32 cellular contexts compared by ENCODE assay signal in the genomic region with DNA sequence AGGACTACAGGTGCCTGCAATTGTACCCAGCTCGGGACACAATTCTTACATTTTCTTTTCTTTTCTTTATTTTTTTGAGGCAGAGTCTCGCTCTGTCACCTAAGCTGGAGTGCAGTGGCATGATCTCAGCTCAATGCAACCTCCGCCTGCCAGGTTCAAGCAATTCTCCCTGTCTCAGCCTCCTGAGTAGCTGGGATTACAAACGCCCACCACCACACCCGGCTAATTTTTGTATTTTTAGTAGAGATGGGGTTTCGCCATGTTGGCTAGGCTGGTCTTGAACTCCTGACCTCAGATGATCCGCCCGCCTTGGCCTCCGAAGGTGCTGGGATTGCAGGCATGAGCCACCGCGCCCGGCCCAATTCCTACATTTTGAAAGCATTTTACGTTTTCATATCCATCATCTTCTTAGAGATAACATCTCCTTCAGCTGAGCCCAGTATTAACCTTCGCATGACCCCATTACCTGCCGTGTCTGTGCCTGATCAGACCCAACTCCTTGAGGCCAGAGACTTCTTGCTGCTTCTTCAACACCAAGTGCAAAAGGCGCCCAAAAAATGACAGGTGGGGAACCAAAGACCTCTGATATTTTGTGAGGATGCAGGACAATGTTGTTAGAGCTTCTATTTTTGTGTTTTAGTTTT. TPM values are rescaled to one million over a fixed set of nuclear protein-coding genes. Genes with fewer than 3 reads are reported as not detected.
A peak's percentile ranks its signal among the peaks of the same experiment; 100 is the strongest.
DNase-seq lines count a peak whose midpoint lies in the region; ATAC-seq and TF ChIP-seq lines count a peak whose summit lies in the region.
"Had no signal": no experiment of that assay in that cellular context is flagged by ENCODE, and none has a peak within 500 bp of the region (broad histone marks: within the 10 kb centered on the region; RNA-seq: fewer than 3 reads in every experiment).

No MANE protein-coding gene starts in this region.

- CTCF ChIA-PET in activated CD8-positive, alpha-beta memory T cell treated with anti-CD3 and anti-CD28 coated beads, Interleukin-2, amount 10 ng/mL, durations not matched to agents 7 days and 5 days (lab: Charles Lee) = interaction anchor here (2.1 to 3.5 kb wide), 2 partner anchors 9 to 13 kb away, joined by 5 to 30 read pairs; no protein-coding TSS in a partner anchor

- H4K20me1 ChIP-seq in MM.1S (ENCODE audit: insufficient read depth, low read length) = no peaks in the 10 kb centered on the region

- peaks cover 20% of the 10 kb centered on the region for H3K4me1 Mint-ChIP-seq in activated T-cell treated with anti-CD3 and anti-CD28 coated beads, Interleukin-2, amount 50 U/mL, for 72 hours (ENCODE audit: low read depth)
- peaks cover 13 to 15% of the 10 kb centered on the region in 2 donors for H3K4me1 Mint-ChIP-seq in natural killer cell treated with Interleukin-12 subunit alpha and Interleukin-12 subunit beta and Interleukin-15 and Interleukin-18, amount 100 ng/mL, for 72 hours (ENCODE audit: low read depth in 2 of 2)
- peaks cover 30% of the 10 kb centered on the region for H3K4me1 Mint-ChIP-seq in type B pancreatic cell (ENCODE audit: unreplicated experiment)
- H3K4me1 Mint-ChIP-seq in activated CD8-positive, alpha-beta memory T cell treated with anti-CD3 and anti-CD28 coated beads, Interleukin-2, amount 10 ng/mL, durations not matched to agents 7 days and 5 days = peaks cover 13% of the 10 kb centered on the region

- no peaks in the 10 kb centered on the region for H3F3A ChIP-seq in MM.1S (ENCODE audit: insufficient read depth, low read length)

- H3K36me3 ChIP-seq in MM.1S (replicated peaks; ENCODE audit: insufficient read depth, low read length) = no peaks in the 10 kb centered on the region

- TF ChIP-seq CTCF in MM.1S (IDR thresholded peaks at IDR 0.05; ENCODE audit: low read length) (no peak), type B pancreatic cell (conservative IDR thresholded peaks at IDR 0.05) (no peak)

- no peaks in the 10 kb centered on the region for H3K79me2 ChIP-seq in MM.1S (ENCODE audit: low read length)

- H3K4me3 Mint-ChIP-seq in activated T-cell treated with anti-CD3 and anti-CD28 coated beads, Interleukin-2, amount 50 U/mL, for 72 hours = no peak overlapping the region
- no peak overlapping the region for H3K4me3 Mint-ChIP-seq in natural killer cell treated with Interleukin-12 subunit alpha and Interleukin-12 subunit beta and Interleukin-15 and Interleukin-18, amount 100 ng/mL, for 72 hours
- no peak overlapping the region for H3K4me3 Mint-ChIP-seq in type B pancreatic cell
- no peak overlapping the region for H3K4me3 Mint-ChIP-seq in activated CD8-positive, alpha-beta memory T cell treated with anti-CD3 and anti-CD28 coated beads, Interleukin-2, amount 10 ng/mL, durations not matched to agents 7 days and 5 days
- H3K4me3 Mint-ChIP-seq: B cell; CD8-positive, alpha-beta T cell had no signal

- no peak overlapping the region for H3K4me3 ChIP-seq in MM.1S (ENCODE audit: low read length)
- H3K4me3 ChIP-seq: GM12878 had no signal

- peak overlapping the region; percentile 42 for H3K27ac Mint-ChIP-seq in activated T-cell treated with anti-CD3 and anti-CD28 coated beads, Interleukin-2, amount 50 U/mL, for 72 hours
- no peak overlapping the region for H3K27ac Mint-ChIP-seq in natural killer cell treated with Interleukin-12 subunit alpha and Interleukin-12 subunit beta and Interleukin-15 and Interleukin-18, amount 100 ng/mL, for 72 hours
- H3K27ac Mint-ChIP-seq in type B pancreatic cell = peak overlapping the region; percentile 51
- no peak overlapping the region for H3K27ac Mint-ChIP-seq in activated CD8-positive, alpha-beta memory T cell treated with anti-CD3 and anti-CD28 coated beads, Interleukin-2, amount 10 ng/mL, durations not matched to agents 7 days and 5 days
- H3K27ac Mint-ChIP-seq: B cell; CD8-positive, alpha-beta T cell; HFFc6 had no signal

- no peak overlapping the region for H3K4me2 ChIP-seq in MM.1S (ENCODE audit: low read depth, low read length)
- H3K4me2 ChIP-seq: KMS-11, SK-N-SH had no signal

- no peak overlapping the region for H3K9ac ChIP-seq in MM.1S (ENCODE audit: low read length)
- H3K9ac ChIP-seq: KMS-11, SK-N-SH had no signal

- H3K9me3 ChIP-seq in MM.1S (replicated peaks; ENCODE audit: insufficient read depth, low read length) = no peaks in the 10 kb centered on the region
- H3K9me3 ChIP-seq: Caco-2, SK-N-SH had no signal

- peaks cover 20% of the 10 kb centered on the region for H3K27me3 ChIP-seq in MM.1S (replicated peaks; ENCODE audit: insufficient read depth, low read length)

- H3K4me1 ChIP-seq in MM.1S (ENCODE audit: low read length) = 0 out of 2 replicates have a peak, but pooled peaks cover 2% of the 10 kb centered on the region

- no peaks in the 10 kb centered on the region for H3K9me3 Mint-ChIP-seq in activated T-cell treated with anti-CD3 and anti-CD28 coated beads, Interleukin-2, amount 50 U/mL, for 72 hours
- H3K9me3 Mint-ChIP-seq in natural killer cell treated with Interleukin-12 subunit alpha and Interleukin-12 subunit beta and Interleukin-15 and Interleukin-18, amount 100 ng/mL, for 72 hours = no peaks in the 10 kb centered on the region
- no peaks in the 10 kb centered on the region for H3K9me3 Mint-ChIP-seq in type B pancreatic cell
- H3K9me3 Mint-ChIP-seq in activated CD8-positive, alpha-beta memory T cell treated with anti-CD3 and anti-CD28 coated beads, Interleukin-2, amount 10 ng/mL, durations not matched to agents 7 days and 5 days (ENCODE audit: low read depth) = no peaks in the 10 kb centered on the region
- H3K9me3 Mint-ChIP-seq: CD8-positive, alpha-beta T cell; HFFc6 had no signal

- ATAC-seq in activated T-cell treated with anti-CD3 and anti-CD28 coated beads, Interleukin-2, amount 50 U/mL, for 72 hours (replicated peaks in 1 of 2) = no peak
- no peak for ATAC-seq in natural killer cell treated with Interleukin-12 subunit alpha and Interleukin-12 subunit beta and Interleukin-15 and Interleukin-18, amount 100 ng/mL, for 72 hours
- no peak for ATAC-seq in GM18502 (IDR thresholded peaks at IDR 0.05; ENCODE audit: poor library complexity, unreplicated experiment)
- no peak for ATAC-seq in activated CD8-positive, alpha-beta memory T cell treated with anti-CD3 and anti-CD28 coated beads, Interleukin-2, amount 10 ng/mL, durations not matched to agents 7 days and 5 days
- ATAC-seq in HG02973 (IDR thresholded peaks at IDR 0.05; ENCODE audit: unreplicated experiment) = no peak
- ATAC-seq: CD8-positive, alpha-beta T cell; GM12878; Panc1 had no signal

- no peak overlapping the region for H3K27ac ChIP-seq in MM.1S (ENCODE audit: low read length)
- H3K27ac ChIP-seq: 22Rv1, C4-2B, KMS-11 had no signal

- DNase-seq in activated T-cell treated with anti-CD3 and anti-CD28 coated beads, Interleukin-2, amount 50 U/mL, for 72 hours = no peak
- DNase-seq in activated T-cell treated with anti-CD3 and anti-CD28 coated beads, Interleukin-2, amount 50 U/mL, for 48 hours = no peak
- peak; percentile 1 for DNase-seq in MM.1S
- DNase-seq in natural killer cell treated with Interleukin-12 subunit alpha and Interleukin-12 subunit beta and Interleukin-15 and Interleukin-18, amount 100 ng/mL, for 72 hours (ENCODE audit: low spot score) = peak; percentile 2
- no peak for DNase-seq in type B pancreatic cell (ENCODE audit: extremely low spot score, unreplicated experiment)
- no peak for DNase-seq in activated CD8-positive, alpha-beta memory T cell treated with anti-CD3 and anti-CD28 coated beads, Interleukin-2, amount 10 ng/mL, durations not matched to agents 7 days and 5 days
- DNase-seq: Caco-2; CD8-positive, alpha-beta T cell; DMS 273 treated with DMSO at 0.1 percent for 48 hours; DMS79; EL; GDM1; HFFc6; IMR-90; NCI-H1048; NCI-H1417; NCI-H1694; NCI-H2029 treated with DMSO at 0.1 percent for 48 hours; NCI-H2227 treated with DMSO at 0.1 percent for 48 hours; NCI-H526 treated with DMSO at 0.1 percent for 48 hours; SIG-M5 had no signal

- H3K36me3 Mint-ChIP-seq in activated T-cell treated with anti-CD3 and anti-CD28 coated beads, Interleukin-2, amount 50 U/mL, for 72 hours (ENCODE audit: insufficient read depth in 2 of 2) = no peaks in the 10 kb centered on the region
- H3K36me3 Mint-ChIP-seq in natural killer cell treated with Interleukin-12 subunit alpha and Interleukin-12 subunit beta and Interleukin-15 and Interleukin-18, amount 100 ng/mL, for 72 hours = no peaks in the 10 kb centered on the region
- no peaks in the 10 kb centered on the region for H3K36me3 Mint-ChIP-seq in type B pancreatic cell
- no peaks in the 10 kb centered on the region for H3K36me3 Mint-ChIP-seq in activated CD8-positive, alpha-beta memory T cell treated with anti-CD3 and anti-CD28 coated beads, Interleukin-2, amount 10 ng/mL, durations not matched to agents 7 days and 5 days
- H3K36me3 Mint-ChIP-seq: CD8-positive, alpha-beta T cell had no signal

- H3K9me2 ChIP-seq in MM.1S (replicated peaks; ENCODE audit: insufficient read depth, low read length) = no peaks in the 10 kb centered on the region
- H3K9me2 ChIP-seq: SK-N-SH had no signal

- H3K27me3 Mint-ChIP-seq in activated T-cell treated with anti-CD3 and anti-CD28 coated beads, Interleukin-2, amount 50 U/mL, for 72 hours (ENCODE audit: low read depth) = peaks cover 36% of the 10 kb centered on the region
- peaks cover 5 to 17% of the 10 kb centered on the region in 2 donors for H3K27me3 Mint-ChIP-seq in natural killer cell treated with Interleukin-12 subunit alpha and Interleukin-12 subunit beta and Interleukin-15 and Interleukin-18, amount 100 ng/mL, for 72 hours
- peaks cover 4% of the 10 kb centered on the region for H3K27me3 Mint-ChIP-seq in type B pancreatic cell
- peaks cover 42% of the 10 kb centered on the region for H3K27me3 Mint-ChIP-seq in activated CD8-positive, alpha-beta memory T cell treated with anti-CD3 and anti-CD28 coated beads, Interleukin-2, amount 10 ng/mL, durations not matched to agents 7 days and 5 days

- H2AFZ ChIP-seq in MM.1S (ENCODE audit: low read length) = no peak overlapping the region

RNA-seq across cellular contexts. Expression of a gene that starts 2.8 kb away (rescaled TPM):
- total RNA-seq in activated T-cell treated with anti-CD3 and anti-CD28 coated beads, Interleukin-2, amount 50 U/mL, for 72 hours = 1 to 10 TPM in 1 of 2 donors, under 1 TPM in 1; 0.86 to 2.6 TPM
- total RNA-seq in natural killer cell treated with Interleukin-12 subunit alpha and Interleukin-12 subunit beta and Interleukin-15 and Interleukin-18, amount 100 ng/mL, for 72 hours = 1 to 10 TPM in 1 of 2 donors, under 1 TPM in 1; 0.48 to 1.0 TPM
- 12.5 and 24.6 TPM in 2 replicates for total RNA-seq in type B pancreatic cell (ENCODE audit: low replicate concordance)
- under 1 TPM; 0.18 to 0.35 TPM for total RNA-seq in activated CD8-positive, alpha-beta memory T cell treated with anti-CD3 and anti-CD28 coated beads, Interleukin-2, amount 10 ng/mL, durations not matched to agents 7 days and 5 days
- total RNA-seq: B cell; CD8-positive, alpha-beta T cell; OCI-LY7 had no signal

RNA-seq across cellular contexts. Expression of a gene that starts 30.9 kb away (rescaled TPM):
- total RNA-seq in activated T-cell treated with anti-CD3 and anti-CD28 coated beads, Interleukin-2, amount 50 U/mL, for 72 hours = under 1 TPM in 1 of 2 donors, not detected in 1; 0.79 TPM
- not detected for total RNA-seq in natural killer cell treated with Interleukin-12 subunit alpha and Interleukin-12 subunit beta and Interleukin-15 and Interleukin-18, amount 100 ng/mL, for 72 hours
- 0.55 and 0.80 TPM in 2 replicates for total RNA-seq in type B pancreatic cell (ENCODE audit: low replicate concordance)
- under 1 TPM in 1 of 2 experiments, not detected in 1; 0.59 TPM for total RNA-seq in activated CD8-positive, alpha-beta memory T cell treated with anti-CD3 and anti-CD28 coated beads, Interleukin-2, amount 10 ng/mL, durations not matched to agents 7 days and 5 days
- total RNA-seq: CD8-positive, alpha-beta T cell; IMR-90; NCI-H460 had no signal

RNA-seq across cellular contexts. Expression of a gene that starts 33.0 kb away (rescaled TPM):
- 100 to 1,000 TPM; 373 to 495 TPM for total RNA-seq in activated T-cell treated with anti-CD3 and anti-CD28 coated beads, Interleukin-2, amount 50 U/mL, for 72 hours
- total RNA-seq in natural killer cell treated with Interleukin-12 subunit alpha and Interleukin-12 subunit beta and Interleukin-15 and Interleukin-18, amount 100 ng/mL, for 72 hours = 100 to 1,000 TPM; 199 to 333 TPM
- 187 and 280 TPM in 2 replicates for total RNA-seq in type B pancreatic cell (ENCODE audit: low replicate concordance)
- 100 to 1,000 TPM; 373 to 408 TPM for total RNA-seq in activated CD8-positive, alpha-beta memory T cell treated with anti-CD3 and anti-CD28 coated beads, Interleukin-2, amount 10 ng/mL, durations not matched to agents 7 days and 5 days

RNA-seq across cellular contexts. Expression of a gene that starts 38.5 kb away (rescaled TPM):
- total RNA-seq in activated T-cell treated with anti-CD3 and anti-CD28 coated beads, Interleukin-2, amount 50 U/mL, for 72 hours = 1 to 10 TPM; 1.3 to 1.5 TPM
- 1 to 10 TPM; 1.2 to 1.9 TPM for total RNA-seq in natural killer cell treated with Interleukin-12 subunit alpha and Interleukin-12 subunit beta and Interleukin-15 and Interleukin-18, amount 100 ng/mL, for 72 hours
- 31.5 and 33.8 TPM in 2 replicates for total RNA-seq in type B pancreatic cell (ENCODE audit: low replicate concordance)
- total RNA-seq in activated CD8-positive, alpha-beta memory T cell treated with anti-CD3 and anti-CD28 coated beads, Interleukin-2, amount 10 ng/mL, durations not matched to agents 7 days and 5 days = 1 to 10 TPM; 1.0 to 1.3 TPM
- total RNA-seq: CD8-positive, alpha-beta T cell had no signal

RNA-seq across cellular contexts. Expression of a gene that starts 59.2 kb away (rescaled TPM):
- 10 to 100 TPM; 49.8 to 66.4 TPM for total RNA-seq in activated T-cell treated with anti-CD3 and anti-CD28 coated beads, Interleukin-2, amount 50 U/mL, for 72 hours
- 10 to 100 TPM; 31.5 to 59.9 TPM for total RNA-seq in natural killer cell treated with Interleukin-12 subunit alpha and Interleukin-12 subunit beta and Interleukin-15 and Interleukin-18, amount 100 ng/mL, for 72 hours
- 30.2 and 36.6 TPM in 2 replicates for total RNA-seq in type B pancreatic cell (ENCODE audit: low replicate concordance)
- total RNA-seq in activated CD8-positive, alpha-beta memory T cell treated with anti-CD3 and anti-CD28 coated beads, Interleukin-2, amount 10 ng/mL, durations not matched to agents 7 days and 5 days = 10 to 100 TPM; 51.0 to 51.8 TPM

Comparison
In these comparisons a context has a peak if more than half of its experiments do, and no peak if none do; other contexts are left out.
1. DNase-seq: peak in MM.1S (single experiment) and natural killer cell treated with Interleukin-12 subunit alpha and Interleukin-12 subunit beta and Interleukin-15 and Interleukin-18, amount 100 ng/mL, for 72 hours (single experiment); none in activated T-cell treated with anti-CD3 and anti-CD28 coated beads, Interleukin-2, amount 50 U/mL, for 72 hours (0 of 2), activated T-cell treated with anti-CD3 and anti-CD28 coated beads, Interleukin-2, amount 50 U/mL, for 48 hours (0 of 2), type B pancreatic cell (single experiment) and activated CD8-positive, alpha-beta memory T cell treated with anti-CD3 and anti-CD28 coated beads, Interleukin-2, amount 10 ng/mL, durations not matched to agents 7 days and 5 days (single experiment).
2. H3K27ac Mint-ChIP-seq: peak in activated T-cell treated with anti-CD3 and anti-CD28 coated beads, Interleukin-2, amount 50 U/mL, for 72 hours (single experiment) and type B pancreatic cell (single experiment); none in natural killer cell treated with Interleukin-12 subunit alpha and Interleukin-12 subunit beta and Interleukin-15 and Interleukin-18, amount 100 ng/mL, for 72 hours (0 of 2) and activated CD8-positive, alpha-beta memory T cell treated with anti-CD3 and anti-CD28 coated beads, Interleukin-2, amount 10 ng/mL, durations not matched to agents 7 days and 5 days (single experiment).